In genomic region chr10:94361161-94361794, GRCh38 we compare ENCODE assay signal across 8 cellular contexts. TPM values are rescaled to one million over a fixed set of nuclear protein-coding genes. Genes with fewer than 3 reads are reported as not detected.
DNase-seq lines count a peak whose midpoint lies in the region; ATAC-seq and TF ChIP-seq lines count a peak whose summit lies in the region.

No MANE protein-coding gene starts in this region.

- peaks cover 34% of the 10 kb centered on the region for H3K36me3 Mint-ChIP-seq in endodermal cell (ENCODE audit: low read depth)

- H3K27me3 ChIP-seq in Peyer's patch (no peaks in the 10 kb centered on the region), endodermal cell (ENCODE audit: control insufficient read depth, insufficient read depth, low read length, poor library complexity, severe bottlenecking) (peaks cover 6% of the 10 kb centered on the region), gastrocnemius medialis (no peaks in the 10 kb centered on the region)

- H3K27ac ChIP-seq in Peyer's patch, result no peak overlapping the region
- no peak overlapping the region for H3K27ac ChIP-seq in endodermal cell (ENCODE audit: low read depth, low read length)
- H3K27ac ChIP-seq in gastrocnemius medialis, result peak overlapping the region in 1 of 4 donors; percentile 21

- H3K27ac Mint-ChIP-seq in endodermal cell, result no peak overlapping the region

- peaks cover 7% of the 10 kb centered on the region for H3K4me1 Mint-ChIP-seq in endodermal cell

- peak overlapping the region; percentile 93 for H3K4me3 Mint-ChIP-seq in endodermal cell

- 91 to 100% methylated on average over 2 to 4 of the region's 4 CpGs for WGBS in endodermal cell (ENCODE audit: insufficient coverage in 1 of 2, insufficient read length in 1 of 2), 2 experiments

- H3K4me3 ChIP-seq in Peyer's patch (no peak overlapping the region), endodermal cell (ENCODE audit: low read length) (peak overlapping the region; percentile 98), gastrocnemius medialis (peak overlapping the region; percentile 60 to 88 (median 78))

- no peak overlapping the region for H3K9ac ChIP-seq in endodermal cell (ENCODE audit: extremely low read depth, low read length, poor library complexity, severe bottlenecking)

- peaks cover 22% of the 10 kb centered on the region for H3K27me3 Mint-ChIP-seq in endodermal cell (ENCODE audit: insufficient read depth)

- intact Hi-C loops in gastrocnemius medialis (cut with DNase I; ENCODE audit: low total_unique reads), result loop anchor here (5.0 kb wide), 1 partner anchor 659 kb away; the partner anchor contains the start of gene FRA10AC1

- H3K36me3 ChIP-seq in Peyer's patch, result peaks cover 0 to 3% (median 0%) of the 10 kb centered on the region in 3 donors
- peaks cover 43% of the 10 kb centered on the region for H3K36me3 ChIP-seq in endodermal cell (ENCODE audit: control insufficient read depth, insufficient read depth, low read length)
- H3K36me3 ChIP-seq in gastrocnemius medialis, result peaks cover 0 to 26% of the 10 kb centered on the region in 2 donors

- H3K4me1 ChIP-seq in Peyer's patch, result peaks cover 0 to 17% (median 0%) of the 10 kb centered on the region in 4 donors
- H3K4me1 ChIP-seq in endodermal cell (ENCODE audit: control insufficient read depth, insufficient read depth, low read length), result no peaks in the 10 kb centered on the region
- H3K4me1 ChIP-seq in gastrocnemius medialis, result peaks cover 16 to 17% of the 10 kb centered on the region in 2 donors

- H3K9me3 Mint-ChIP-seq in endodermal cell, result no peaks in the 10 kb centered on the region

- no peaks in the 10 kb centered on the region for H3K9me3 ChIP-seq in Peyer's patch
- H3K9me3 ChIP-seq in endodermal cell (ENCODE audit: control insufficient read depth, low read length), result no peaks in the 10 kb centered on the region
- no peaks in the 10 kb centered on the region for H3K9me3 ChIP-seq in gastrocnemius medialis

- ATAC-seq in gastrocnemius medialis, result peak in 1 of 2 donors; percentile 42

- TF ChIP-seq POLR2A in Peyer's patch (IDR thresholded peaks at IDR 0.05) (no peak), gastrocnemius medialis (IDR thresholded peaks at IDR 0.05) (no peak)

- in situ Hi-C loops in gastrocnemius medialis (cut with MboI; ENCODE audit: low sequenced_read_pairs in 4 of 4), result loop anchor here in 1 of 4 donors (10.0 kb wide), 1 partner anchor 84 kb away; no protein-coding TSS in a partner anchor

- TF ChIP-seq CTCF in Peyer's patch (IDR thresholded peaks at IDR 0.05), result no peak
- no peak for TF ChIP-seq CTCF in endodermal cell (conservative IDR thresholded peaks at IDR 0.05)
- TF ChIP-seq CTCF in gastrocnemius medialis (IDR thresholded peaks at IDR 0.05 in 4 of 5, conservative IDR thresholded peaks at IDR 0.05 in 1 of 5), result no peak

- peak; percentile 2 for DNase-seq in NCI-H2107 (lab: John Stamatoyannopoulos, UW)
- no peak for DNase-seq in NCI-H2107 treated with DMSO at 0.1 percent for 48 hours (lab: John Stamatoyannopoulos, UW; ENCODE audit: unreplicated experiment)
- DNase-seq in Peyer's patch, result peak in 2 of 3 donors; percentile 31 to 62
- DNase-seq in endodermal cell, result no peak
- peak in 1 of 2 donors; percentile 41 for DNase-seq in gastrocnemius medialis
- no peak for DNase-seq in NCI-H187 treated with DMSO at 0.1 percent for 48 hours (lab: John Stamatoyannopoulos, UW)
- no peak for DNase-seq in GM19238 (ENCODE audit: insufficient read length, low spot score)
- DNase-seq in activated CD8-positive, alpha-beta memory T cell treated with anti-CD3 and anti-CD28 coated beads, Interleukin-2, amount 50 U/mL, for 4 hours, result no peak

RNA-seq across cellular contexts. Expression of gene NOC3L, which starts 1.5 kb away (rescaled TPM):
- total RNA-seq in Peyer's patch, result 10 to 100 TPM in 2 of 4 donors, 1 to 10 TPM in 2; 6.1 to 23.1 (median 9.2) TPM
- total RNA-seq in endodermal cell, result 10 to 100 TPM; 18.8 to 22.2 TPM
- polyA plus RNA-seq in endodermal cell (2013, experiment 1 of 2), result 25.0 TPM
- 20.8 TPM for polyA plus RNA-seq in endodermal cell (2013, experiment 2 of 2)
- 10 to 100 TPM; 10.3 to 14.5 (median 12.5) TPM for total RNA-seq in gastrocnemius medialis

RNA-seq across cellular contexts. Expression of gene TBC1D12, which starts 41.1 kb away (rescaled TPM):
- total RNA-seq in Peyer's patch (10 to 100 TPM; 16.5 to 30.6 (median 24.5) TPM), endodermal cell (1 to 10 TPM; 7.0 to 7.4 TPM), gastrocnemius medialis (10 to 100 TPM in 1 of 4 donors, 1 to 10 TPM in 3; 7.4 to 11.4 (median 7.8) TPM)
- polyA plus RNA-seq in endodermal cell (2013, experiment 1 of 2), result 4.6 TPM
- polyA plus RNA-seq in endodermal cell (2013, experiment 2 of 2), result 6.5 TPM

Comparison
In these comparisons a context has a peak if more than half of its experiments do, and no peak if none do; other contexts are left out.
1. DNase-seq: peak in NCI-H2107 (single experiment) and Peyer's patch (2 of 3); none in NCI-H2107 treated with DMSO at 0.1 percent for 48 hours (single experiment), endodermal cell (single experiment), NCI-H187 treated with DMSO at 0.1 percent for 48 hours (single experiment), GM19238 (single experiment) and activated CD8-positive, alpha-beta memory T cell treated with anti-CD3 and anti-CD28 coated beads, Interleukin-2, amount 50 U/mL, for 4 hours (single experiment).
2. H3K4me3 ChIP-seq: peak in endodermal cell (single experiment) and gastrocnemius medialis (4 of 4); none in Peyer's patch (0 of 4).